Comparison of ENCODE assay signal across 18 cellular contexts in genomic region chr1:119081705-119082104, GRCh38. TPM values are rescaled to one million over a fixed set of nuclear protein-coding genes. Genes with fewer than 3 reads are reported as not detected.
DNase-seq lines count a peak whose midpoint lies in the region; ATAC-seq and TF ChIP-seq lines count a peak whose summit lies in the region.
"Had no signal": no experiment of that assay in that cellular context is flagged by ENCODE, and none has a peak within 500 bp of the region (broad histone marks: within the 10 kb centered on the region; RNA-seq: fewer than 3 reads in every experiment).

No MANE protein-coding gene starts in this region.

- H3K79me1 ChIP-seq in IMR-90 (ENCODE audit: low read depth in 1 of 2, low read length in 2 of 2), result no peaks in the 10 kb centered on the region; a peak in 1 of 4 replicates

- no peak for TF ChIP-seq CTCF in AG10803 (conservative IDR thresholded peaks at IDR 0.05; ENCODE audit: low read length)
- no peak for TF ChIP-seq CTCF in IMR-90 (conservative IDR thresholded peaks at IDR 0.05; ENCODE audit: low read depth, low read length)
- TF ChIP-seq CTCF in mammary epithelial cell (conservative IDR thresholded peaks at IDR 0.05 in 1 of 2, IDR thresholded peaks at IDR 0.05 in 1 of 2; ENCODE audit: extremely low read depth in 1 of 2, insufficient read depth in 1 of 2, low read depth in 1 of 2, low read length in 2 of 2), result no peak
- no peak for TF ChIP-seq CTCF in fibroblast of the aortic adventitia (IDR thresholded peaks at IDR 0.05; ENCODE audit: insufficient read depth, low read length)

- POLR2A ChIA-PET in IMR-90 (lab: Charles Lee; ENCODE audit: unreplicated experiment), result no interaction called here

- H4K91ac ChIP-seq in IMR-90 (ENCODE audit: insufficient read depth, low read depth, low read length), result no peak overlapping the region

- H3K36me3 Mint-ChIP-seq in stimulated activated effector memory CD8-positive, alpha-beta T cell treated with anti-CD3 and anti-CD28 coated beads, Interleukin-12 subunit alpha, Interleukin-12 subunit beta, amount 100 ng/mL, for 72 hours, result no peaks in the 10 kb centered on the region
- H3K36me3 Mint-ChIP-seq in stimulated activated naive B cell treated with anti-CD40 and anti-IgM and Interleukin-4, amounts not matched to agents 10 μg/mL and 1 μg/mL and 100 μg/mL, for 72 hours, result peaks cover 10 to 30% of the 10 kb centered on the region in 2 donors

- no peaks in the 10 kb centered on the region for H3K27me3 ChIP-seq in IMR-90 (ENCODE audit: control insufficient read depth, insufficient read depth, low read length)
- H3K27me3 ChIP-seq in mammary epithelial cell (ENCODE audit: insufficient read depth, low read length), result no peaks in the 10 kb centered on the region
- H3K27me3 ChIP-seq: Peyer's patch had no signal

- no peak overlapping the region for H2AK9ac ChIP-seq in IMR-90 (replicated peaks; ENCODE audit: low read depth, low read length, poor library complexity)

- peaks cover 2% of the 10 kb centered on the region for H3K79me2 ChIP-seq in mammary epithelial cell (ENCODE audit: insufficient read depth, low read length)

- H3K56ac ChIP-seq in IMR-90 (ENCODE audit: extremely low read depth, insufficient read depth, low read length), result no peak overlapping the region

- H2BK20ac ChIP-seq in IMR-90 (ENCODE audit: low read depth, low read length), result no peak overlapping the region

- H3K4me2 ChIP-seq in IMR-90 (ENCODE audit: low read depth, low read length), result no peak overlapping the region
- peak overlapping the region; percentile 4 for H3K4me2 ChIP-seq in mammary epithelial cell (ENCODE audit: insufficient read depth, low read depth, low read length)

- H3K27ac Mint-ChIP-seq in stimulated activated effector memory CD8-positive, alpha-beta T cell treated with anti-CD3 and anti-CD28 coated beads, Interleukin-12 subunit alpha, Interleukin-12 subunit beta, amount 100 ng/mL, for 72 hours, result no peak overlapping the region
- H3K27ac Mint-ChIP-seq in stimulated activated naive B cell treated with anti-CD40 and anti-IgM and Interleukin-4, amounts not matched to agents 10 μg/mL and 1 μg/mL and 100 μg/mL, for 72 hours, result no peak overlapping the region
- H3K27ac Mint-ChIP-seq: CD4-positive, alpha-beta T cell had no signal

- dilution Hi-C loops in IMR-90 (cut with HindIII; ENCODE audit: low sequenced_read_pairs, unreplicated experiment) (no loop called here), mammary epithelial cell (cut with HindIII; ENCODE audit: low sequenced_read_pairs) (no loop called here)

- no peak overlapping the region for H2AFZ ChIP-seq in IMR-90 (replicated peaks; ENCODE audit: low read length, poor library complexity)
- no peak overlapping the region for H2AFZ ChIP-seq in mammary epithelial cell (ENCODE audit: low read depth, low read length)

- no peak overlapping the region for H2BK120ac ChIP-seq in IMR-90 (ENCODE audit: low read depth, low read length)

- H4K20me1 ChIP-seq in IMR-90 (ENCODE audit: insufficient read depth, low read length), result no peaks in the 10 kb centered on the region
- no peaks in the 10 kb centered on the region for H4K20me1 ChIP-seq in mammary epithelial cell (ENCODE audit: insufficient read depth, low read length)

- no peak overlapping the region for H3K4me3 Mint-ChIP-seq in stimulated activated effector memory CD8-positive, alpha-beta T cell treated with anti-CD3 and anti-CD28 coated beads, Interleukin-12 subunit alpha, Interleukin-12 subunit beta, amount 100 ng/mL, for 72 hours
- H3K4me3 Mint-ChIP-seq in stimulated activated naive B cell treated with anti-CD40 and anti-IgM and Interleukin-4, amounts not matched to agents 10 μg/mL and 1 μg/mL and 100 μg/mL, for 72 hours, result no peak overlapping the region
- H3K4me3 Mint-ChIP-seq: CD4-positive, alpha-beta T cell had no signal

- in situ Hi-C loops in IMR-90 (cut with MboI; ENCODE audit: low sequenced_read_pairs) (no loop called here), mammary epithelial cell (cut with MboI; ENCODE audit: low sequenced_read_pairs in 2 of 2) (no loop called here)

- no peaks in the 10 kb centered on the region for H3K27me3 Mint-ChIP-seq in stimulated activated naive B cell treated with anti-CD40 and anti-IgM and Interleukin-4, amounts not matched to agents 10 μg/mL and 1 μg/mL and 100 μg/mL, for 72 hours
- H3K27me3 Mint-ChIP-seq: CD4-positive, alpha-beta T cell had no signal

- no peak overlapping the region for H3K4ac ChIP-seq in IMR-90 (ENCODE audit: low read depth, low read length)

- WGBS in IMR-90 (ENCODE audit: extremely low coverage in 2 of 2, insufficient read length in 1 of 2), 2 experiments, result no CpG with 5 or more reads among the region's 3 CpGs
- WGBS in mammary epithelial cell (ENCODE audit: low coverage, missing lambda C conversion rate), result 56% methylated on average over 3 of the region's 3 CpGs

- DNase-seq in AG10803 (ENCODE audit: low read depth) (peak; percentile 60), IMR-90 (no peak), mammary epithelial cell (no peak), fibroblast of the aortic adventitia (ENCODE audit: low read depth) (peak; percentile 32), D341Med (ENCODE audit: low spot score) (no peak)
- no peak for DNase-seq in stimulated activated effector memory CD8-positive, alpha-beta T cell treated with anti-CD3 and anti-CD28 coated beads, Interleukin-12 subunit alpha, Interleukin-12 subunit beta, amount 100 ng/mL, for 72 hours (ENCODE audit: low spot score in 2 of 2)
- no peak for DNase-seq in stimulated activated naive B cell treated with anti-CD40 and anti-IgM and Interleukin-4, amounts not matched to agents 10 μg/mL and 1 μg/mL and 100 μg/mL, for 72 hours
- DNase-seq: Caco-2; CD4-positive, alpha-beta T cell; DMS153; NCI-H1048; NCI-H1436; NCI-H2029; NCI-H748 treated with DMSO at 0.1 percent for 48 hours; NK-92 treated with Interleukin-12 subunit alpha and Interleukin-12 subunit beta, amount 100 ng/mL, for 24 hours; Peyer's patch had no signal

- ATAC-seq in IMR-90 (ENCODE audit: low read depth) (no peak), HG02981 (IDR thresholded peaks at IDR 0.05; ENCODE audit: unreplicated experiment) (no peak)
- ATAC-seq in stimulated activated effector memory CD8-positive, alpha-beta T cell treated with anti-CD3 and anti-CD28 coated beads, Interleukin-12 subunit alpha, Interleukin-12 subunit beta, amount 100 ng/mL, for 72 hours, result no peak
- ATAC-seq in stimulated activated naive B cell treated with anti-CD40 and anti-IgM and Interleukin-4, amounts not matched to agents 10 μg/mL and 1 μg/mL and 100 μg/mL, for 72 hours (replicated peaks), result no peak
- ATAC-seq: Right ventricle myocardium inferior had no signal

- no TSS peak for BruUV-seq in IMR-90 (replicated peaks; lab: Mats Ljungman, UMichigan)
- no TSS peak for BruUV-seq in mammary epithelial cell (replicated peaks; lab: Mats Ljungman, UMichigan)

- H3K9me3 ChIP-seq in IMR-90 (ENCODE audit: control insufficient read depth, insufficient read depth, low read length) (no peaks in the 10 kb centered on the region), mammary epithelial cell (replicated peaks; ENCODE audit: insufficient read depth, low read length) (no peaks in the 10 kb centered on the region)
- H3K9me3 ChIP-seq: Caco-2, Peyer's patch had no signal

- peaks cover 7% of the 10 kb centered on the region for H3K4me1 Mint-ChIP-seq in stimulated activated effector memory CD8-positive, alpha-beta T cell treated with anti-CD3 and anti-CD28 coated beads, Interleukin-12 subunit alpha, Interleukin-12 subunit beta, amount 100 ng/mL, for 72 hours
- H3K4me1 Mint-ChIP-seq in stimulated activated naive B cell treated with anti-CD40 and anti-IgM and Interleukin-4, amounts not matched to agents 10 μg/mL and 1 μg/mL and 100 μg/mL, for 72 hours, result peaks cover 3% of the 10 kb centered on the region in 2 donors

- H3K9ac ChIP-seq in IMR-90 (ENCODE audit: low read depth, low read length) (no peak overlapping the region), mammary epithelial cell (ENCODE audit: insufficient read depth, low read length) (no peak overlapping the region)

- no peaks in the 10 kb centered on the region; the same call in 1 of the 2 replicates for H3K9me1 ChIP-seq in IMR-90 (ENCODE audit: insufficient read depth, low read length)

- no peak overlapping the region for H4K8ac ChIP-seq in IMR-90 (ENCODE audit: low read depth in 2 of 2, low read length in 2 of 2)

- H3K23ac ChIP-seq in IMR-90 (ENCODE audit: low read depth, low read length), result no peak overlapping the region

- no peak for TF ChIP-seq RAD21 in IMR-90 (IDR thresholded peaks at IDR 0.05; ENCODE audit: low read length)

- no peak overlapping the region for H3K27ac ChIP-seq in IMR-90 (ENCODE audit: insufficient read depth, low read length)
- no peak overlapping the region for H3K27ac ChIP-seq in mammary epithelial cell (ENCODE audit: insufficient read depth, low read depth, low read length)
- H3K27ac ChIP-seq: Peyer's patch had no signal

- peaks cover 11% of the 10 kb centered on the region for H3K9me3 Mint-ChIP-seq in stimulated activated effector memory CD8-positive, alpha-beta T cell treated with anti-CD3 and anti-CD28 coated beads, Interleukin-12 subunit alpha, Interleukin-12 subunit beta, amount 100 ng/mL, for 72 hours
- H3K9me3 Mint-ChIP-seq in stimulated activated naive B cell treated with anti-CD40 and anti-IgM and Interleukin-4, amounts not matched to agents 10 μg/mL and 1 μg/mL and 100 μg/mL, for 72 hours, result peaks cover 5% of the 10 kb centered on the region in 2 donors

- no peak overlapping the region for H3K18ac ChIP-seq in IMR-90 (ENCODE audit: low read depth, low read length)

- H3K4me3 ChIP-seq in AG10803 (ENCODE audit: low read length) (no peak overlapping the region), IMR-90 (ENCODE audit: insufficient read depth, low read depth, low read length) (no peak overlapping the region), mammary epithelial cell (replicated peaks in 1 of 3; ENCODE audit: insufficient read depth in 1 of 3, low read depth in 2 of 3, low read length in 3 of 3) (no peak overlapping the region), fibroblast of the aortic adventitia (ENCODE audit: low read depth, low read length) (no peak overlapping the region)
- H3K4me3 ChIP-seq: Peyer's patch had no signal

- H2BK5ac ChIP-seq in IMR-90 (ENCODE audit: low read depth, low read length, poor library complexity, severe bottlenecking), result no peak overlapping the region

- H3K36me3 ChIP-seq in IMR-90 (ENCODE audit: control insufficient read depth, insufficient read depth, low read length) (no peaks in the 10 kb centered on the region), mammary epithelial cell (ENCODE audit: insufficient read depth, low read length) (no peaks in the 10 kb centered on the region)
- H3K36me3 ChIP-seq: Peyer's patch had no signal

- H4K5ac ChIP-seq in IMR-90 (ENCODE audit: low read depth, low read length), result no peak overlapping the region

- intact Hi-C loops in IMR-90 (cut with micrococcal nuclease) (loop anchor here (5.0 kb wide), 1 partner anchor 51 kb away; no protein-coding TSS in a partner anchor), mammary epithelial cell (cut with micrococcal nuclease) (no loop called here)

- no peak overlapping the region for H2AK5ac ChIP-seq in IMR-90 (ENCODE audit: low read depth, low read length)

- CTCF ChIA-PET in IMR-90 (lab: Yijun Ruan, JAX) (interaction anchor here (0.9 kb wide), 1 partner anchor 9 kb away, joined by 3 read pairs; no protein-coding TSS in a partner anchor), mammary epithelial cell (lab: Charles Lee; ENCODE audit: low non-redundant PET) (no interaction called here)

- no peak overlapping the region for H3K14ac ChIP-seq in IMR-90 (replicated peaks; ENCODE audit: low read depth, low read length)

- H2BK15ac ChIP-seq in IMR-90 (ENCODE audit: low read depth, low read length), result no peak overlapping the region

- H3K4me1 ChIP-seq in IMR-90 (ENCODE audit: control insufficient read depth, insufficient read depth, low read length) (no peaks in the 10 kb centered on the region), mammary epithelial cell (ENCODE audit: insufficient read depth, low read length) (peaks cover 20% of the 10 kb centered on the region)
- H3K4me1 ChIP-seq: Caco-2, Peyer's patch had no signal

- no peak for TF ChIP-seq POLR2A in IMR-90 (IDR thresholded peaks at IDR 0.05; ENCODE audit: low read depth, low read length)

RNA-seq across cellular contexts. Expression of gene WARS2, which starts 58.7 kb away (rescaled TPM):
- 18.3 and 20.3 TPM in 2 replicates for total RNA-seq in IMR-90 (2012; rRNA removed)
- 5.2 and 5.7 TPM in 2 replicates for polyA plus RNA-seq in IMR-90 (2012; rRNA removed)
- 2.8 TPM in 2 replicates for polyA plus RNA-seq in IMR-90 (2012; cell fraction: cytosol; rRNA removed)
- polyA plus RNA-seq in IMR-90 (2012; cell fraction: nucleus; rRNA removed; ENCODE audit: low replicate concordance), result 2.0 and 4.6 TPM in 2 replicates
- 10 to 100 TPM; 12.1 to 16.5 TPM for total RNA-seq in mammary epithelial cell
- 10.2 TPM for polyA plus RNA-seq in mammary epithelial cell
- 54.3 TPM for polyA minus RNA-seq in mammary epithelial cell
- total RNA-seq in fibroblast of the aortic adventitia (ENCODE audit: low replicate concordance), result 21.7 and 22.5 TPM in 2 replicates

Comparison
In these comparisons a context has a peak if more than half of its experiments do, and no peak if none do; other contexts are left out.
1. DNase-seq: peak in AG10803 (single experiment) and fibroblast of the aortic adventitia (single experiment); none in IMR-90 (single experiment), mammary epithelial cell (single experiment), stimulated activated effector memory CD8-positive, alpha-beta T cell treated with anti-CD3 and anti-CD28 coated beads, Interleukin-12 subunit alpha, Interleukin-12 subunit beta, amount 100 ng/mL, for 72 hours (0 of 2), D341Med (single experiment) and stimulated activated naive B cell treated with anti-CD40 and anti-IgM and Interleukin-4, amounts not matched to agents 10 μg/mL and 1 μg/mL and 100 μg/mL, for 72 hours (single experiment).